32 cellular contexts compared by ENCODE assay signal in the genomic region with DNA sequence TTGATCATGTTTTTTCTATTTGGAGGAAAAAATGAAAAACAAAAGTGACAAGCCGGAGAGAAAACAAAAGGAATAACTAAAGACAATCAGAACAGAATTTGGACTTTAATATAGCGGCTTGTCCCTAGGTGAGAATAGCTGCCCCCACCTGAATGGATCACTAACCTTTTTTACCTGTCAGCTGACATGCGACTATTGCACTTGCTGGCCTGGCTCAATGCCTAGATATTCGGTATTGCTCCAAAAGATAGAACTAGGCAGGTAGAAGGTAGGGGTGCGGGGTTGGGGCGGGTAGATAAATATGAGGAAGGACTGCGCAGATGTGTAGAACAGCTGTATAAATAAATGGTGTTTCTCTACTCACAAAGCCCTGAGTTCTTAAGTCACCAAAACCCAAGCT. TPM values are rescaled to one million over a fixed set of nuclear protein-coding genes. Genes with fewer than 3 reads are reported as not detected.
"Had no signal": no experiment of that assay in that cellular context is flagged by ENCODE, and none has a peak within 500 bp of the region (broad histone marks: within the 10 kb centered on the region; RNA-seq: fewer than 3 reads in every experiment).

No MANE protein-coding gene starts in this region.

- H2AFZ ChIP-seq: hepatocyte had no signal

- H3K4me3 ChIP-seq: colonic mucosa, esophagus muscularis mucosa, gastroesophageal sphincter, heart left ventricle, hepatocyte, left ventricle myocardium inferior, lower lobe of right lung, pancreas, thoracic aorta, tibial nerve, upper lobe of left lung had no signal

- ATAC-seq: foreskin keratinocyte; gastroesophageal sphincter; heart left ventricle; lower lobe of right lung; natural killer cell; sciatic nerve; stimulated activated memory B cell treated with anti-CD40 and anti-IgM and Interleukin-4, amounts not matched to agents 10 μg/mL and 1 μg/mL and 100 μg/mL, for 72 hours; stimulated activated naive CD8-positive, alpha-beta T cell treated with anti-CD3 and anti-CD28 coated beads, Interleukin-15, Interleukin-2, amounts not matched to agents 100 U/mL and 50 U/mL, for 24 hours had no signal

- H3K4me1 ChIP-seq: colonic mucosa, foreskin keratinocyte, left ventricle myocardium inferior, lower lobe of right lung, pancreas, tibial nerve, upper lobe of left lung had no signal

- H3K9me3 ChIP-seq: colonic mucosa, esophagus muscularis mucosa, gastroesophageal sphincter, heart left ventricle, left ventricle myocardium inferior, lower lobe of right lung, neutrophil, pancreas, thoracic aorta, tibial nerve, upper lobe of left lung had no signal

- H3K4me2 ChIP-seq: hepatocyte had no signal

- DNase-seq: colonic mucosa; effector memory CD4-positive, alpha-beta T cell; foreskin keratinocyte; left ventricle myocardium inferior; lower lobe of right lung; natural killer cell; retina; stimulated activated CD4-positive, alpha-beta T cell treated with anti-CD3 and anti-CD28 coated beads, Interleukin-2, amount 100 ng/mL, for 24 hours; stimulated activated CD4-positive, alpha-beta T cell treated with anti-CD3 and anti-CD28 coated beads, Interleukin-4, amount 100 ng/mL, for 4 hours; stimulated activated naive CD8-positive, alpha-beta T cell treated with anti-CD3 and anti-CD28 coated beads, Interleukin-15, Interleukin-2, amounts not matched to agents 100 U/mL and 50 U/mL, for 24 hours had no signal

- H3K79me2 ChIP-seq: hepatocyte had no signal

- H3K36me3 ChIP-seq: colonic mucosa, esophagus muscularis mucosa, gastroesophageal sphincter, heart left ventricle, left ventricle myocardium inferior, lower lobe of right lung, neutrophil, pancreas, thoracic aorta, tibial nerve, upper lobe of left lung had no signal

- H3K27me3 ChIP-seq: colonic mucosa, esophagus muscularis mucosa, foreskin keratinocyte, gastroesophageal sphincter, heart left ventricle, hepatocyte, neutrophil, pancreas, tibial nerve, upper lobe of left lung had no signal

- FAIRE-seq: endothelial cell of umbilical vein, kidney, pancreas, urothelium cell line had no signal

- H3K27ac ChIP-seq: colonic mucosa, esophagus muscularis mucosa, foreskin keratinocyte, gastroesophageal sphincter, heart left ventricle, hepatocyte, left ventricle myocardium inferior, lower lobe of right lung, neutrophil, pancreas, thoracic aorta, tibial nerve, upper lobe of left lung had no signal

RNA-seq across cellular contexts. Expression of a gene that starts 0.7 kb away (rescaled TPM):
- total RNA-seq: chondrocyte, colonic mucosa, endothelial cell of umbilical vein, epithelial cell of proximal tubule, esophagus muscularis mucosa, fibroblast of lung, foreskin keratinocyte, gastroesophageal sphincter, heart left ventricle, left ventricle myocardium inferior, lower lobe of right lung, pancreas, posterior vena cava, pulmonary artery endothelial cell, sciatic nerve, thoracic aorta had no signal
- polyA plus RNA-seq: endothelial cell of umbilical vein, fibroblast of lung, foreskin keratinocyte, heart left ventricle, neural cell, pancreas had no signal

RNA-seq across cellular contexts. Expression of a gene that starts 17.9 kb away (rescaled TPM):
- total RNA-seq: chondrocyte, endothelial cell of umbilical vein, epithelial cell of proximal tubule, esophagus muscularis mucosa, fibroblast of lung, foreskin keratinocyte, gastroesophageal sphincter, heart left ventricle, kidney, left ventricle myocardium inferior, lower lobe of right lung, mononuclear cell, natural killer cell, omental fat pad, pancreas, posterior vena cava, pulmonary artery endothelial cell, sciatic nerve, thoracic aorta, tibial nerve, upper lobe of left lung had no signal
- polyA plus RNA-seq: endothelial cell of umbilical vein, fibroblast of lung, foreskin keratinocyte, heart left ventricle, neural cell, pancreas had no signal
